ENCODE assay signal across 20 cellular contexts in genomic region chr10:118505363-118505762, GRCh38.
"Had no signal": no experiment of that assay in that cellular context is flagged by ENCODE, and none has a peak within 500 bp of the region (broad histone marks: within the 10 kb centered on the region; RNA-seq: fewer than 3 reads in every experiment).

No MANE protein-coding gene starts in this region.

- H3K27ac ChIP-seq: coronary artery, heart right ventricle, left lung, neural progenitor cell, right lobe of liver, tibial artery had no signal

- H3K4me2 ChIP-seq: neural progenitor cell had no signal

- H3K36me3 ChIP-seq: heart right ventricle, left lung, neural progenitor cell, right lobe of liver, tibial artery had no signal

- H3K4me1 ChIP-seq: heart right ventricle, left lung, neural progenitor cell, right lobe of liver, tibial artery had no signal

- H3K9me3 Mint-ChIP-seq: activated CD4-positive, alpha-beta T cell treated with anti-CD3 and anti-CD28 coated beads, Interleukin-2, amount 10 ng/mL, durations not matched to agents 7 days and 5 days; neural progenitor cell; stimulated activated effector memory CD8-positive, alpha-beta T cell treated with anti-CD3 and anti-CD28 coated beads, Interleukin-12 subunit alpha, Interleukin-12 subunit beta, amount 100 ng/mL, for 72 hours; stimulated activated naive CD8-positive, alpha-beta T cell treated with anti-CD3 and anti-CD28 coated beads, Interleukin-15, amount 100 ng/mL, for 72 hours had no signal

- H2AFZ ChIP-seq: neural progenitor cell had no signal

- H3K9me3 ChIP-seq: heart right ventricle, left lung, right lobe of liver, tibial artery had no signal

- H3K27me3 Mint-ChIP-seq: stimulated activated naive CD8-positive, alpha-beta T cell treated with anti-CD3 and anti-CD28 coated beads, Interleukin-15, amount 100 ng/mL, for 72 hours had no signal

- DNase-seq: activated CD4-positive, alpha-beta T cell treated with anti-CD3 and anti-CD28 coated beads, Interleukin-2, amount 10 ng/mL, durations not matched to agents 7 days and 5 days; activated gamma-delta T cell treated with Interleukin-2 at 50 U/mL for 16 hours; activated T-cell treated with anti-CD3 and anti-CD28 coated beads, Interleukin-2, amount 50 U/mL, for 1 hour; amniotic stem cell; heart right ventricle; islet precursor cell; left lung; naive thymus-derived CD4-positive, alpha-beta T cell; posterior cingulate gyrus; right lobe of liver; stimulated activated CD4-positive, alpha-beta T cell treated with anti-CD3 and anti-CD28 coated beads, Interleukin-1b, Interleukin-23, amount 100 ng/mL, for 48 hours; stimulated activated naive CD8-positive, alpha-beta T cell treated with anti-CD3 and anti-CD28 coated beads, Interleukin-15, amount 100 ng/mL, for 72 hours; T-helper 17 cell; tibial artery had no signal

- H3K27me3 ChIP-seq: neural progenitor cell, right lobe of liver, tibial artery had no signal

- ATAC-seq: left lung; naive thymus-derived CD4-positive, alpha-beta T cell; right lobe of liver; stimulated activated effector memory CD8-positive, alpha-beta T cell treated with anti-CD3 and anti-CD28 coated beads, Interleukin-12 subunit alpha, Interleukin-12 subunit beta, amount 100 ng/mL, for 72 hours; stimulated activated naive CD8-positive, alpha-beta T cell treated with anti-CD3 and anti-CD28 coated beads, Interleukin-15, amount 100 ng/mL, for 72 hours; T-helper 17 cell had no signal

- H3K4me1 Mint-ChIP-seq: neural progenitor cell; stimulated activated naive CD8-positive, alpha-beta T cell treated with anti-CD3 and anti-CD28 coated beads, Interleukin-15, amount 100 ng/mL, for 72 hours had no signal

- H3K27ac Mint-ChIP-seq: activated CD4-positive, alpha-beta T cell treated with anti-CD3 and anti-CD28 coated beads, Interleukin-2, amount 10 ng/mL, durations not matched to agents 7 days and 5 days; activated naive CD8-positive, alpha-beta T cell; naive thymus-derived CD4-positive, alpha-beta T cell; neural progenitor cell; stimulated activated effector memory CD8-positive, alpha-beta T cell treated with anti-CD3 and anti-CD28 coated beads, Interleukin-12 subunit alpha, Interleukin-12 subunit beta, amount 100 ng/mL, for 72 hours; stimulated activated naive CD8-positive, alpha-beta T cell treated with anti-CD3 and anti-CD28 coated beads, Interleukin-15, amount 100 ng/mL, for 72 hours; T-helper 17 cell had no signal

- H3K4me3 ChIP-seq: coronary artery, heart right ventricle, left lung, lung, neural progenitor cell, right lobe of liver, skin epidermis, tibial artery had no signal

- H3K4me3 Mint-ChIP-seq: activated CD4-positive, alpha-beta T cell treated with anti-CD3 and anti-CD28 coated beads, Interleukin-2, amount 10 ng/mL, durations not matched to agents 7 days and 5 days; activated naive CD8-positive, alpha-beta T cell; naive thymus-derived CD4-positive, alpha-beta T cell; neural progenitor cell; stimulated activated effector memory CD8-positive, alpha-beta T cell treated with anti-CD3 and anti-CD28 coated beads, Interleukin-12 subunit alpha, Interleukin-12 subunit beta, amount 100 ng/mL, for 72 hours; stimulated activated naive CD8-positive, alpha-beta T cell treated with anti-CD3 and anti-CD28 coated beads, Interleukin-15, amount 100 ng/mL, for 72 hours; T-helper 17 cell had no signal

- H3K36me3 Mint-ChIP-seq: naive thymus-derived CD4-positive, alpha-beta T cell; neural progenitor cell; stimulated activated effector memory CD8-positive, alpha-beta T cell treated with anti-CD3 and anti-CD28 coated beads, Interleukin-12 subunit alpha, Interleukin-12 subunit beta, amount 100 ng/mL, for 72 hours had no signal

- H3K9ac ChIP-seq: neural progenitor cell had no signal
